8 cellular contexts compared by ENCODE assay signal in the genomic region with DNA sequence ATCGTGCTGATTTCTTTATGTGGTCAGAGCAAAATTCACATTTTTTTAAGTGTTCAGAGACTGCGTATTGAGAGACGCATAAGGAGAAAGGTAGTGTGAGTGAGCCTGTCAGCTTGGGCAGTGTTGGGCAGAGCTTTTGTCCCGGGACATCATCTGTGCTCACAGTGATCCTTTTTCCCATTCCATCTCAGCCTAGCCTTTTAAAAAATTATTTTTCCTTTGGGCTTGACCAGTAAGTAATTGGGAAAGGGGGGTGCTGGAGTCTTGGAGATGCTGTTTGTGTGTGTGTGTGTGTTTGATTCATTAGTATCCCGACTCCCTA. TPM values are rescaled to one million over a fixed set of nuclear protein-coding genes. Genes with fewer than 3 reads are reported as not detected.
DNase-seq lines count a peak whose midpoint lies in the region; ATAC-seq and TF ChIP-seq lines count a peak whose summit lies in the region.

No MANE protein-coding gene starts in this region.

- CTCF ChIA-PET in WTC11 (lab: Charles Lee): interaction anchor here (0.7 to 3.0 kb wide), 20 partner anchors 9 to 237 kb away, joined by 3 to 35 read pairs (median 4); no protein-coding TSS in a partner anchor

- H3K36me3 Mint-ChIP-seq in H9 (ENCODE audit: insufficient read depth in 1 of 3, low read depth in 3 of 3): peaks cover 0 to 19% (median 13%) of the 10 kb centered on the region in 3 experiments; a peak in 6 of 7 replicates
- peaks cover 11% of the 10 kb centered on the region for H3K36me3 Mint-ChIP-seq in WTC11
- no peaks in the 10 kb centered on the region for H3K36me3 Mint-ChIP-seq in glutamatergic neuron (ENCODE audit: unreplicated experiment)

- H2BK12ac ChIP-seq in H9 (ENCODE audit: insufficient read length, low read depth, low read length): no peak overlapping the region

- no peak overlapping the region for H2AK5ac ChIP-seq in H9 (ENCODE audit: insufficient read length, low read length)

- no peak overlapping the region for H2BK120ac ChIP-seq in H9 (ENCODE audit: low read depth, low read length, poor library complexity, severe bottlenecking)

- no peaks in the 10 kb centered on the region for H4K20me1 ChIP-seq in H9 (ENCODE audit: control insufficient read depth, insufficient read depth, insufficient read length)

- no peak for DNase-seq in H9
- DNase-seq in WTC11 (ENCODE audit: low spot score): no peak
- DNase-seq in glutamatergic neuron: no peak
- no peak for DNase-seq in UCSD-AML1 (lab: John Stamatoyannopoulos, UW; ENCODE audit: unreplicated experiment)
- no peak for DNase-seq in inferior parietal cortex (ENCODE audit: extremely low spot score)
- no peak for DNase-seq in activated CD4-positive, alpha-beta T cell treated with anti-CD3 and anti-CD28 coated beads for 48 hours

- H3K23ac ChIP-seq in H9 (ENCODE audit: insufficient read length, low read depth, low read length): no peak overlapping the region

- H3K9me3 Mint-ChIP-seq in H9 (no peaks in the 10 kb centered on the region), WTC11 (no peaks in the 10 kb centered on the region), glutamatergic neuron (ENCODE audit: unreplicated experiment) (peaks cover 19% of the 10 kb centered on the region)

- H2BK20ac ChIP-seq in H9 (ENCODE audit: low read depth, low read length, poor library complexity, severe bottlenecking): no peak overlapping the region

- H3T11ph ChIP-seq in H9 (ENCODE audit: low read length): no peak overlapping the region

- H3K4me3 Mint-ChIP-seq in H9: peak overlapping the region; percentile 89 to 96
- H3K4me3 Mint-ChIP-seq in WTC11: peak overlapping the region; percentile 92
- peak overlapping the region; percentile 95 for H3K4me3 Mint-ChIP-seq in glutamatergic neuron (ENCODE audit: unreplicated experiment)

- H3K79me1 ChIP-seq in H9 (ENCODE audit: insufficient read depth, low read depth, low read length, poor library complexity, severe bottlenecking): peaks cover 3% of the 10 kb centered on the region

- H4K5ac ChIP-seq in H9 (ENCODE audit: insufficient read length, low read depth, low read length): no peak overlapping the region

- peak; percentile 12; the same call in 1 of the 3 replicates for TF ChIP-seq CTCF in H9 (conservative IDR thresholded peaks at IDR 0.05)
- no peak for TF ChIP-seq CTCF in WTC11 (IDR thresholded peaks at IDR 0.05)
- no peak for TF ChIP-seq CTCF in glutamatergic neuron (IDR thresholded peaks at IDR 0.05; ENCODE audit: partially characterized antibody, unreplicated experiment)

- H3K4me1 Mint-ChIP-seq in H9 (peaks cover 31 to 33% of the 10 kb centered on the region in 2 experiments), WTC11 (peaks cover 43% of the 10 kb centered on the region), glutamatergic neuron (ENCODE audit: low read depth, unreplicated experiment) (peaks cover 5% of the 10 kb centered on the region)

- no peaks in the 10 kb centered on the region for H3K9me3 ChIP-seq in H9 (ENCODE audit: control insufficient read depth, low read depth, low read length)
- no peaks in the 10 kb centered on the region for H3K9me3 ChIP-seq in skeletal muscle tissue (ENCODE audit: control insufficient read depth in 3 of 3, low read length in 3 of 3)

- no peak overlapping the region for H3K14ac ChIP-seq in H9 (ENCODE audit: insufficient read depth, low read length)

- peaks cover 30% of the 10 kb centered on the region; the same call in 1 of the 2 replicates for H3K79me2 ChIP-seq in H9 (ENCODE audit: insufficient read depth, low read length)

- peak overlapping the region; percentile 16 for H3K9ac ChIP-seq in H9 (ENCODE audit: extremely low read depth, insufficient read length, low read length)
- H3K9ac ChIP-seq in skeletal muscle tissue (ENCODE audit: low read depth in 1 of 3, low read length in 3 of 3): peak overlapping the region; percentile 82 to 97 (median 91)

- H2BK15ac ChIP-seq in H9 (ENCODE audit: low read depth, low read length): no peak overlapping the region

- H3K27ac Mint-ChIP-seq in H9 (peak overlapping the region in 1 of 3 experiments; percentile 66; a peak in 2 of 7 replicates), WTC11 (0 out of 2 replicates have a peak overlapping the region, but pooled peaks have one; percentile 70), glutamatergic neuron (ENCODE audit: unreplicated experiment) (peak overlapping the region; percentile 89)

- no peak overlapping the region for H3K56ac ChIP-seq in H9 (ENCODE audit: insufficient read length, low read depth, low read length)

- H3K4me1 ChIP-seq in H9 (ENCODE audit: insufficient read depth, low read length) (peaks cover 5% of the 10 kb centered on the region; the same call in 1 of the 2 replicates), skeletal muscle tissue (ENCODE audit: control insufficient read depth in 3 of 3, insufficient read depth in 3 of 3, low read length in 3 of 3) (peaks cover 12 to 30% (median 17%) of the 10 kb centered on the region in 3 donors)

- H3K23me2 ChIP-seq in H9 (ENCODE audit: insufficient read length, low read depth, low read length, poor library complexity, severe bottlenecking): peaks cover 7% of the 10 kb centered on the region

- no peak overlapping the region for H3K27ac ChIP-seq in H9 (ENCODE audit: insufficient read length, low read depth, low read length)
- H3K27ac ChIP-seq in skeletal muscle tissue (ENCODE audit: low read depth, low read length): peak overlapping the region; percentile 74

- H2BK5ac ChIP-seq in H9 (ENCODE audit: insufficient read length, low read length): no peak overlapping the region

- ATAC-seq in WTC11 (no peak), GM19397 (IDR thresholded peaks at IDR 0.05; ENCODE audit: unreplicated experiment) (no peak)

- H2AFZ ChIP-seq in H9 (ENCODE audit: low read length): no peak overlapping the region

- no peak overlapping the region for H3K18ac ChIP-seq in H9 (ENCODE audit: insufficient read length, low read depth, low read length)

- H3K4me2 ChIP-seq in H9 (ENCODE audit: insufficient read depth, insufficient read length, low read length): peak overlapping the region; percentile 98

- no peak overlapping the region for H3K4ac ChIP-seq in H9 (ENCODE audit: low read depth, low read length)

- WGBS in H9 (ENCODE audit: extremely low coverage, insufficient read length, low lambda C conversion rate): no CpG with 5 or more reads among the region's 5 CpGs

- H3K4me3 ChIP-seq in skeletal muscle tissue (ENCODE audit: low read length in 3 of 3): peak overlapping the region; percentile 90 to 91 (median 90)

- no peak overlapping the region for H4K8ac ChIP-seq in H9 (replicated peaks; ENCODE audit: insufficient read length, low read depth, low read length)

- H3K27me3 Mint-ChIP-seq in H9 (ENCODE audit: low read depth): no peaks in the 10 kb centered on the region
- H3K27me3 Mint-ChIP-seq in WTC11 (ENCODE audit: low read depth): no peaks in the 10 kb centered on the region
- H3K27me3 Mint-ChIP-seq in glutamatergic neuron (ENCODE audit: unreplicated experiment): peaks cover 6% of the 10 kb centered on the region

- H3K27me3 ChIP-seq in H9 (ENCODE audit: insufficient read depth, low read length): no peaks in the 10 kb centered on the region
- H3K27me3 ChIP-seq in skeletal muscle tissue (ENCODE audit: control insufficient read depth in 3 of 3, insufficient read depth in 3 of 3, low read length in 3 of 3): no peaks in the 10 kb centered on the region

- POLR2A ChIA-PET in WTC11 (lab: Charles Lee): interaction anchor here (0.8 kb wide), 1 partner anchor 9 kb away, joined by 5 read pairs; no protein-coding TSS in a partner anchor

- H4K91ac ChIP-seq in H9 (ENCODE audit: insufficient read length, low read depth, low read length): no peak overlapping the region

- peaks cover 0 to 5% (median 0%) of the 10 kb centered on the region in 3 donors for H3K36me3 ChIP-seq in skeletal muscle tissue (ENCODE audit: control insufficient read depth in 3 of 3, insufficient read depth in 3 of 3, low read length in 3 of 3)

TF ChIP-seq in WTC11, 78 proteins besides CTCF, POLR2A, EP300 and RAD21 (continues in another document):
- TF ChIP-seq NR2C2 (CRISPR knock-in tag; IDR thresholded peaks at IDR 0.05) (no peak), CREB1 (CRISPR knock-in tag; IDR thresholded peaks at IDR 0.05) (no peak), FOXJ3 (CRISPR knock-in tag; IDR thresholded peaks at IDR 0.05; ENCODE audit: borderline replicate concordance) (no peak), ZNF416 (CRISPR knock-in tag; IDR thresholded peaks at IDR 0.05) (no peak), PRRX2 (CRISPR knock-in tag; IDR thresholded peaks at IDR 0.05) (no peak)
- TF ChIP-seq, protein P1, sequence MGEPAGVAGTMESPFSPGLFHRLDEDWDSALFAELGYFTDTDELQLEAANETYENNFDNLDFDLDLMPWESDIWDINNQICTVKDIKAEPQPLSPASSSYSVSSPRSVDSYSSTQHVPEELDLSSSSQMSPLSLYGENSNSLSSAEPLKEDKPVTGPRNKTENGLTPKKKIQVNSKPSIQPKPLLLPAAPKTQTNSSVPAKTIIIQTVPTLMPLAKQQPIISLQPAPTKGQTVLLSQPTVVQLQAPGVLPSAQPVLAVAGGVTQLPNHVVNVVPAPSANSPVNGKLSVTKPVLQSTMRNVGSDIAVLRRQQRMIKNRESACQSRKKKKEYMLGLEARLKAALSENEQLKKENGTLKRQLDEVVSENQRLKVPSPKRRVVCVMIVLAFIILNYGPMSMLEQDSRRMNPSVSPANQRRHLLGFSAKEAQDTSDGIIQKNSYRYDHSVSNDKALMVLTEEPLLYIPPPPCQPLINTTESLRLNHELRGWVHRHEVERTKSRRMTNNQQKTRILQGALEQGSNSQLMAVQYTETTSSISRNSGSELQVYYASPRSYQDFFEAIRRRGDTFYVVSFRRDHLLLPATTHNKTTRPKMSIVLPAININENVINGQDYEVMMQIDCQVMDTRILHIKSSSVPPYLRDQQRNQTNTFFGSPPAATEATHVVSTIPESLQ (CRISPR knock-in tag; IDR thresholded peaks at IDR 0.05): no peak
- TF ChIP-seq, protein P2, sequence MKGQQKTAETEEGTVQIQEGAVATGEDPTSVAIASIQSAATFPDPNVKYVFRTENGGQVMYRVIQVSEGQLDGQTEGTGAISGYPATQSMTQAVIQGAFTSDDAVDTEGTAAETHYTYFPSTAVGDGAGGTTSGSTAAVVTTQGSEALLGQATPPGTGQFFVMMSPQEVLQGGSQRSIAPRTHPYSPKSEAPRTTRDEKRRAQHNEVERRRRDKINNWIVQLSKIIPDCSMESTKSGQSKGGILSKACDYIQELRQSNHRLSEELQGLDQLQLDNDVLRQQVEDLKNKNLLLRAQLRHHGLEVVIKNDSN (CRISPR knock-in tag; IDR thresholded peaks at IDR 0.05): no peak

RNA-seq across cellular contexts. Expression of a gene that starts 1.5 kb away (rescaled TPM):
- total RNA-seq in H9 (2021) (19.3 and 20.0 TPM in 2 replicates), WTC11 (2021) (16.4 to 18.3 TPM (median 16.4 TPM) in 3 replicates), glutamatergic neuron (ENCODE audit: unreplicated experiment) (16.4 TPM), skeletal muscle tissue (17.2 TPM)
